16 cellular contexts compared by ENCODE assay signal in genomic region chr7:134618756-134619530, GRCh38.
DNase-seq lines count a peak whose midpoint lies in the region; ATAC-seq and TF ChIP-seq lines count a peak whose summit lies in the region.
"Had no signal": no experiment of that assay in that cellular context is flagged by ENCODE, and none has a peak within 500 bp of the region (broad histone marks: within the 10 kb centered on the region; RNA-seq: fewer than 3 reads in every experiment).

No MANE protein-coding gene starts in this region.

- CTCF ChIA-PET in GM10248 (lab: Yijun Ruan, JAX): interaction anchor here (1.1 to 2.1 kb wide), 6 partner anchors 11 to 186 kb away, joined by 4 to 9 read pairs (median 5); no protein-coding TSS in a partner anchor

- TF ChIP-seq CTCF in GM10248 (IDR thresholded peaks at IDR 0.05; ENCODE audit: control extremely low read depth, extremely low read depth, low read depth, missing control alignments): no peak

- no peak for TF ChIP-seq POLR2A in GM18505 (IDR thresholded peaks at IDR 0.05; ENCODE audit: borderline replicate concordance, extremely low read depth, insufficient read depth, insufficient read length)

- POLR2A ChIA-PET in GM10248 (lab: Yijun Ruan, JAX): no interaction called here

- ATAC-seq in GM18505 (IDR thresholded peaks at IDR 0.05; ENCODE audit: unreplicated experiment): no peak
- ATAC-seq: left colon had no signal

- peak; percentile 36 for DNase-seq in NOMO-1 treated with DMSO at 0.1 percent for 48 hours (lab: John Stamatoyannopoulos, UW; ENCODE audit: unreplicated experiment)
- no peak for DNase-seq in NOMO-1 treated with dmso at 0.1 percent for 144 hours (lab: John Stamatoyannopoulos, UW; ENCODE audit: unreplicated experiment)
- DNase-seq in SKM-1 treated with dmso at 0.1 percent for 144 hours (lab: John Stamatoyannopoulos, UW; ENCODE audit: unreplicated experiment): peak; percentile 29
- peak; percentile 84 for DNase-seq in fibroblast of peridontal ligament (ENCODE audit: extremely low read depth)
- no peak for DNase-seq in COLO829 (ENCODE audit: low spot score)
- no peak for DNase-seq in DMS79 (lab: John Stamatoyannopoulos, UW)
- no peak for DNase-seq in GM10248 (ENCODE audit: extremely low spot score)
- DNase-seq: activated naive CD4-positive, alpha-beta T cell treated with anti-CD3 and anti-CD28 coated beads, Interleukin-2, amount 50 U/mL, for 16 hours; Calu3; glutamatergic neuron; left colon; NCI-H446 treated with DMSO at 0.1 percent for 48 hours; nephron progenitor cell; Peyer's patch; testis had no signal

Comparison
In these comparisons a context has a peak if more than half of its experiments do, and no peak if none do; other contexts are left out.
1. DNase-seq: peak in NOMO-1 treated with DMSO at 0.1 percent for 48 hours (single experiment), SKM-1 treated with dmso at 0.1 percent for 144 hours (single experiment) and fibroblast of peridontal ligament (single experiment); none in NOMO-1 treated with dmso at 0.1 percent for 144 hours (single experiment), COLO829 (single experiment), DMS79 (single experiment) and GM10248 (single experiment).